32 cellular contexts compared by ENCODE assay signal in the genomic region with DNA sequence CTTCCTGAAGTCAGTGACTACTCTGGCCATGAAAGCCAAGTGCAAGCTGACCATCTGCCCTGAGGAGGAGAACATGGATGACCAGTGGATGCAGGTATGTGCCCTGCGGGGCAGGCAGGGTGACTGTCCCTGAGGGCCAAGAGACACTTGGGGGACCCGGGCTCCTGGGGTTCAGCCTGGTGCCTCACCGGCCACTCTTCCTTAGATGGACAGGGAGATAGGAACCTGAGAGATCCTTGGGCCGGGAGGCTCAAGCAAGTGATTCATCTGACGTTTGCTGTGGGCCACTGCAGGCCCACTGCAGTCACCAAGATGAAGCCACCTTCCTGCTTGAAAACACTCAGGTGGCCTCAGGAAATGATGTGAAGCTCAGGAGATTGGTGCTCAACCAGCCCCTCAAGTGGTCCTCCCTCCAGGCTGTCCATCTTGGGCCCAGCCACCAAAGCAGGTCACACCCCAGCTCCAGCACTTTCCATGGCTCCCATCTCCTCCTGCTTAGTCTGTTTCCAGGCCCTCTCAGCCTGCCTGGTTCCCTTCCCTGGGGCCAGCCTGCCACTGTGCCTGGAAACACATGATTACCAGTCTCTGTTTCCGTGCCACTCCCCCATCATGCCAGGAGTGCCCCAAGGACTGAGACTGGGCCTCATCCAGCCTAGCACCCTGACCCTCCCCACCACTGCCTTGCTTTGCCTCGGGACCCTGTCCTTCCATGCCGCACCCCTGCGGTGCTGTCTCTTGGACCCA. TPM values are rescaled to one million over a fixed set of nuclear protein-coding genes. Genes with fewer than 3 reads are reported as not detected.
"Had no signal": no experiment of that assay in that cellular context is flagged by ENCODE, and none has a peak within 500 bp of the region (broad histone marks: within the 10 kb centered on the region; RNA-seq: fewer than 3 reads in every experiment).

No MANE protein-coding gene starts in this region.

- H3K27ac ChIP-seq: body of pancreas, esophagus muscularis mucosa, foreskin keratinocyte, gastrocnemius medialis, heart left ventricle, WERI-Rb-1 had no signal

- H3K4me3 ChIP-seq: body of pancreas, esophagus muscularis mucosa, gastrocnemius medialis, heart left ventricle had no signal

- H3K36me3 ChIP-seq: esophagus muscularis mucosa, gastrocnemius medialis, heart left ventricle, WERI-Rb-1 had no signal

- H3K9me3 ChIP-seq: body of pancreas, esophagus muscularis mucosa, gastrocnemius medialis had no signal

- DNase-seq: activated B cell treated with CpG ODN at 0.5 μM for 24 hours; activated CD4-positive, alpha-beta T cell treated with anti-CD3 and anti-CD28 coated beads for 48 hours; activated CD4-positive, alpha-beta T cell treated with anti-CD3 and anti-CD28 coated beads, Interleukin-2, amount 50 U/mL, for 1 hour; activated CD4-positive, alpha-beta T cell treated with anti-CD3 and anti-CD28 coated beads, Interleukin-2, amount 50 U/mL, for 48 hours; activated CD8-positive, alpha-beta memory T cell treated with anti-CD3 and anti-CD28 coated beads for 24 hours; activated CD8-positive, alpha-beta T cell treated with anti-CD3 and anti-CD28 coated beads for 36 hours; activated effector memory CD4-positive, alpha-beta T cell treated with Interleukin-2 at 50 U/mL for 16 hours; activated gamma-delta T cell treated with Interleukin-2 at 50 U/mL for 16 hours; activated naive CD4-positive, alpha-beta T cell treated with anti-CD3 and anti-CD28 coated beads, Interleukin-2, amount 50 U/mL, for 16 hours; activated naive CD4-positive, alpha-beta T cell treated with Interleukin-2 at 50 U/mL for 16 hours; activated T-cell treated with anti-CD3 and anti-CD28 coated beads, Interleukin-2, amount 50 U/mL, for 4 hours; amniotic stem cell; anterior cingulate cortex; body of pancreas; caudate nucleus; cortex of kidney; dermis blood vessel endothelial cell; effector CD4-positive, alpha-beta T cell; effector memory CD8-positive, alpha-beta T cell; erythroblast; foreskin keratinocyte; gastrocnemius medialis; glutamatergic neuron; heart left ventricle; T-helper 17 cell; T1000; WERI-Rb-1 had no signal

- ATAC-seq: activated CD4-positive, CD25-positive, alpha-beta regulatory T cell treated with anti-CD3 and anti-CD28 coated beads, Interleukin-2, amount 50 U/mL, for 24 hours; activated CD8-positive, alpha-beta T cell treated with anti-CD3 and anti-CD28 coated beads for 36 hours; activated T-cell treated with anti-CD3 and anti-CD28 coated beads, Interleukin-2, amount 50 U/mL, for 4 hours; activated T-helper 17 cell treated with anti-CD3 and anti-CD28 coated beads, Interleukin-2, amount 50 U/mL, for 72 hours; body of pancreas; effector memory CD8-positive, alpha-beta T cell; foreskin keratinocyte; gastrocnemius medialis; heart left ventricle; T-helper 17 cell had no signal

- H3K4me1 ChIP-seq: body of pancreas, esophagus muscularis mucosa, gastrocnemius medialis, heart left ventricle had no signal

- H3K27me3 ChIP-seq: body of pancreas, foreskin keratinocyte had no signal

RNA-seq across cellular contexts. Expression of a gene that starts 25.8 kb away (rescaled TPM):
- total RNA-seq: activated B cell treated with CpG ODN at 0.5 μM for 24 hours; activated CD8-positive, alpha-beta T cell treated with anti-CD3 and anti-CD28 coated beads for 36 hours; activated T-cell treated with anti-CD3 and anti-CD28 coated beads, Interleukin-2, amount 50 U/mL, for 4 hours; activated T-helper 17 cell treated with anti-CD3 and anti-CD28 coated beads, Interleukin-2, amount 50 U/mL, for 72 hours; body of pancreas; chondrocyte; dermis blood vessel endothelial cell; esophagus muscularis mucosa; foreskin keratinocyte; gastrocnemius medialis; heart left ventricle had no signal
- polyA plus RNA-seq: adipose tissue, foreskin keratinocyte, heart left ventricle had no signal

RNA-seq across cellular contexts. Expression of a gene that starts 38.2 kb away (rescaled TPM):
- total RNA-seq: body of pancreas, chondrocyte, dermis blood vessel endothelial cell, foreskin keratinocyte, gastrocnemius medialis had no signal
